ENCODE assay signal across 1 cellular context in genomic region chr12:131007031-131007793, GRCh38.
TF ChIP-seq lines count a peak whose summit lies in the region.

No MANE protein-coding gene starts in this region.

TF ChIP-seq in SK-N-SH, 30 proteins besides CTCF, POLR2A, EP300 and RAD21 (continued from another document):
- TF ChIP-seq USF1 (IDR thresholded peaks at IDR 0.05; ENCODE audit: borderline replicate concordance, low read depth) (no peak), GABPA (IDR thresholded peaks at IDR 0.05; ENCODE audit: low read depth) (no peak), ELF1 (IDR thresholded peaks at IDR 0.05) (no peak), TEAD4 (IDR thresholded peaks at IDR 0.05; ENCODE audit: borderline replicate concordance, insufficient read depth) (no peak), RFX5 (IDR thresholded peaks at IDR 0.05; ENCODE audit: low read length) (no peak), MXI1 (IDR thresholded peaks at IDR 0.05; ENCODE audit: low read depth, low read length) (peak; percentile 47; the same call in 1 of the 2 replicates), PBX3 (IDR thresholded peaks at IDR 0.05) (no peak), SIN3A (IDR thresholded peaks at IDR 0.05; ENCODE audit: borderline replicate concordance, low read depth, low read length) (no peak), RCOR1 (IDR thresholded peaks at IDR 0.05; ENCODE audit: low read length) (peak; percentile 83; the same call in 1 of the 2 replicates), CHD2 (IDR thresholded peaks at IDR 0.05; ENCODE audit: low read length, partially characterized antibody) (peak; percentile 34)
